ENCODE assay signal across 8 cellular contexts in genomic region chr15:67063689-67064606, GRCh38. TPM values are rescaled to one million over a fixed set of nuclear protein-coding genes. Genes with fewer than 3 reads are reported as not detected.
DNase-seq lines count a peak whose midpoint lies in the region; ATAC-seq and TF ChIP-seq lines count a peak whose summit lies in the region.

No MANE protein-coding gene starts in this region.

- H3K4ac ChIP-seq in trophoblast cell (ENCODE audit: low read depth, low read length): no peak overlapping the region

- H4K91ac ChIP-seq in trophoblast cell (ENCODE audit: low read depth, low read length): peak overlapping the region; percentile 24

- H2BK120ac ChIP-seq in trophoblast cell (ENCODE audit: insufficient read depth, low read length, poor library complexity): peak overlapping the region; percentile 56

- H3K79me1 ChIP-seq in trophoblast cell (ENCODE audit: low read length): peaks cover 26% of the 10 kb centered on the region

- no peaks in the 10 kb centered on the region for H3K27me3 ChIP-seq in HCT116 (ENCODE audit: insufficient read depth, low read length)
- H3K27me3 ChIP-seq in trophoblast cell (ENCODE audit: insufficient read depth, low read length): no peaks in the 10 kb centered on the region

- peak overlapping the region; percentile 68 for H2BK12ac ChIP-seq in trophoblast cell (ENCODE audit: low read length)

- peak overlapping the region; percentile 47 to 90 for H3K4me3 ChIP-seq in HCT116 (replicated peaks in 1 of 2; ENCODE audit: low read depth in 1 of 2, low read length in 2 of 2)
- no peak overlapping the region for H3K4me3 ChIP-seq in trophoblast cell (ENCODE audit: low read depth, low read length)

- intact Hi-C loops in HCT116 (cut with micrococcal nuclease): loop anchor here (1.0 to 10.0 kb wide), 4 partner anchors 43 to 241 kb away; no protein-coding TSS in a partner anchor

- H2AFZ ChIP-seq in HCT116 (ENCODE audit: low read depth, low read length, poor library complexity, severe bottlenecking): no peak overlapping the region
- H2AFZ ChIP-seq in trophoblast cell (ENCODE audit: insufficient read depth, low read length, poor library complexity): no peak overlapping the region

- TF ChIP-seq RAD21 in HCT116 (IDR thresholded peaks at IDR 0.05; ENCODE audit: low read depth): no peak

- peaks cover under 1% of the 10 kb centered on the region; the same call in 1 of the 2 replicates for H4K20me1 ChIP-seq in HCT116 (ENCODE audit: insufficient read depth)

- DNase-seq in HCT116 (ENCODE audit: low read depth, low spot score) (peak; percentile 89), SHP77 treated with DMSO at 0.1 percent for 48 hours (lab: John Stamatoyannopoulos, UW) (peak; percentile 39), erythroblast (lab: John Stamatoyannopoulos, UW) (peak; percentile 50 to 67), trophoblast cell (peak; percentile 84 to 87), NAMALWA (ENCODE audit: low spot score) (no peak)
- no peak for DNase-seq in stimulated activated CD4-positive, alpha-beta T cell treated with anti-CD3 and anti-CD28 coated beads, Interleukin-12 subunit alpha, Interleukin-12 subunit beta, amount 100 ng/mL, for 4 hours

- CTCF ChIA-PET in HCT116 (lab: Charles Lee): interaction anchor here (0.7 to 1.9 kb wide), 4 partner anchors 8 to 117 kb away, joined by 3 to 7 read pairs (median 3); no protein-coding TSS in a partner anchor

- no peak overlapping the region for H2BK5ac ChIP-seq in trophoblast cell (ENCODE audit: low read depth, low read length, poor library complexity)

- POLR2A ChIA-PET in HCT116 (lab: Charles Lee): interaction anchor here (1.0 to 2.5 kb wide), 9 partner anchors 15 to 116 kb away, joined by 3 to 11 read pairs (median 4); no protein-coding TSS in a partner anchor

- peaks cover 31% of the 10 kb centered on the region for H3K79me2 ChIP-seq in HCT116 (ENCODE audit: insufficient read depth, low read length)
- H3K79me2 ChIP-seq in trophoblast cell (ENCODE audit: control insufficient read depth, insufficient read depth, low read length, poor library complexity): peaks cover 26% of the 10 kb centered on the region

- RAD21 ChIA-PET in HCT116 (lab: Charles Lee; ENCODE audit: low non-redundant PET in 1 of 2, low total read pairs in 2 of 2, uncharacterized antibody in 2 of 2, unreplicated experiment in 2 of 2): interaction anchor here (0.7 to 1.1 kb wide), 4 partner anchors 15 to 118 kb away, joined by 3 to 5 read pairs (median 4); no protein-coding TSS in a partner anchor

- no peak overlapping the region for H3K18ac ChIP-seq in trophoblast cell (ENCODE audit: low read length)

- H3K27ac ChIP-seq in HCT116 (ENCODE audit: low read depth, low read length) (peak overlapping the region; percentile 91), trophoblast cell (ENCODE audit: low read depth, low read length) (peak overlapping the region; percentile 94)

- H3K9me3 ChIP-seq in HCT116 (ENCODE audit: control insufficient read depth in 1 of 2, insufficient read depth in 1 of 2, low read depth in 1 of 2, low read length in 2 of 2) (no peaks in the 10 kb centered on the region), trophoblast cell (ENCODE audit: insufficient read depth, low read depth, low read length) (no peaks in the 10 kb centered on the region)

- H3K9ac ChIP-seq in HCT116 (ENCODE audit: low read length) (peak overlapping the region; percentile 96), trophoblast cell (ENCODE audit: low read length) (no peak overlapping the region)

- TF ChIP-seq CTCF in HCT116 (IDR thresholded peaks at IDR 0.05 in 2 of 3, conservative IDR thresholded peaks at IDR 0.05 in 1 of 3; ENCODE audit: borderline replicate concordance in 1 of 3, insufficient read depth in 1 of 3, low read depth in 2 of 3, low read length in 2 of 3): no peak

- H3K23ac ChIP-seq in trophoblast cell (ENCODE audit: low read length): no peak overlapping the region

- peak overlapping the region; percentile 18 for H3K14ac ChIP-seq in trophoblast cell (ENCODE audit: low read length)

- no peaks in the 10 kb centered on the region; a peak in 1 of 4 replicates for H3K36me3 ChIP-seq in HCT116 (ENCODE audit: control insufficient read depth in 1 of 2, insufficient read depth in 2 of 2, low read length in 2 of 2)
- H3K36me3 ChIP-seq in trophoblast cell (ENCODE audit: control insufficient read depth in 1 of 2, insufficient read depth in 2 of 2, low read length in 2 of 2): no peaks in the 10 kb centered on the region

- peak; percentile 40 for ATAC-seq in HCT116
- no peak for ATAC-seq in GM18502 (IDR thresholded peaks at IDR 0.05; ENCODE audit: poor library complexity, unreplicated experiment)
- no peak for ATAC-seq in GM18873 (IDR thresholded peaks at IDR 0.05; ENCODE audit: low FRiP score, unreplicated experiment)

- no peak overlapping the region for H4K12ac ChIP-seq in trophoblast cell (ENCODE audit: low read depth, low read length)

- peak overlapping the region; percentile 25 for H4K8ac ChIP-seq in trophoblast cell (ENCODE audit: low read depth, low read length)

- H3K4me2 ChIP-seq in HCT116 (ENCODE audit: low read length) (peak overlapping the region; percentile 88), trophoblast cell (ENCODE audit: low read length) (peak overlapping the region; percentile 65)

- H3K4me1 ChIP-seq in HCT116 (ENCODE audit: control insufficient read depth in 1 of 2, insufficient read depth in 2 of 2, low read length in 2 of 2): peaks cover 54 to 62% of the 10 kb centered on the region in 2 experiments
- peaks cover 20 to 23% of the 10 kb centered on the region in 2 experiments for H3K4me1 ChIP-seq in trophoblast cell (ENCODE audit: control insufficient read depth in 1 of 2, insufficient read depth in 2 of 2, low read length in 2 of 2)

- no peaks in the 10 kb centered on the region for H3K9me2 ChIP-seq in HCT116 (ENCODE audit: insufficient read depth)

- WGBS in trophoblast cell (ENCODE audit: extremely low coverage, insufficient coverage, insufficient read length): no CpG with 5 or more reads among the region's 33 CpGs

- peak; percentile 64 for TF ChIP-seq POLR2A in HCT116 (IDR thresholded peaks at IDR 0.05; ENCODE audit: borderline replicate concordance, extremely low read depth, insufficient read depth, insufficient read length)
- no peak for TF ChIP-seq POLR2A in erythroblast (IDR thresholded peaks at IDR 0.05; ENCODE audit: low read length)

- no peak overlapping the region for H2AK5ac ChIP-seq in trophoblast cell (ENCODE audit: low read length)

- BruUV-seq in HCT116 (replicated peaks; lab: Mats Ljungman, UMichigan): TSS peak; percentile 78

TF ChIP-seq in HCT116, 20 proteins besides CTCF, POLR2A, EP300 and RAD21:
- no peak for TF ChIP-seq REST (IDR thresholded peaks at IDR 0.05; ENCODE audit: low read depth)
- TF ChIP-seq ZFX (IDR thresholded peaks at IDR 0.05): no peak
- TF ChIP-seq POLR2AphosphoS5 (IDR thresholded peaks at IDR 0.05; ENCODE audit: low read depth, low read length): peak; percentile 69
- no peak for TF ChIP-seq EZH2 (IDR thresholded peaks at IDR 0.05)
- peak; percentile 82 for TF ChIP-seq TCF7L2 (IDR thresholded peaks at IDR 0.05; ENCODE audit: borderline replicate concordance, extremely low read depth, insufficient read depth, insufficient read length)
- TF ChIP-seq YY1 (IDR thresholded peaks at IDR 0.05; ENCODE audit: extremely low read depth, insufficient replicate concordance, low read depth, low read length): no peak
TF ChIP-seq in HCT116: peak in this region for 2.

RNA-seq across cellular contexts. Expression of gene SMAD3, which starts 1.5 kb away (rescaled TPM):
- total RNA-seq in HCT116 (2021; ENCODE audit: unreplicated experiment): 89.2 TPM
- 54.4 and 57.6 TPM in 2 replicates for polyA plus RNA-seq in HCT116 (2012)
- polyA plus RNA-seq in trophoblast cell (2013): 49.5 and 54.4 TPM in 2 replicates

Comparison
In these comparisons a context has a peak if more than half of its experiments do, and no peak if none do; other contexts are left out.
1. DNase-seq: peak in HCT116 (single experiment), SHP77 treated with DMSO at 0.1 percent for 48 hours (single experiment), erythroblast (2 of 2) and trophoblast cell (2 of 2); none in NAMALWA (single experiment) and stimulated activated CD4-positive, alpha-beta T cell treated with anti-CD3 and anti-CD28 coated beads, Interleukin-12 subunit alpha, Interleukin-12 subunit beta, amount 100 ng/mL, for 4 hours (single experiment).